ENCODE assay signal across 8 cellular contexts in genomic region chr7:98251251-98251843, GRCh38. TPM values are rescaled to one million over a fixed set of nuclear protein-coding genes. Genes with fewer than 3 reads are reported as not detected.
DNase-seq lines count a peak whose midpoint lies in the region; ATAC-seq and TF ChIP-seq lines count a peak whose summit lies in the region.

No MANE protein-coding gene starts in this region.

- CTCF ChIA-PET in AG04449 (lab: Yijun Ruan, JAX): interaction anchor here (2.5 kb wide), 1 partner anchor 10 kb away, joined by 14 read pairs; no protein-coding TSS in a partner anchor

- H3K27ac ChIP-seq in right cardiac atrium (ENCODE audit: low read length) (peak overlapping the region; percentile 36), skeletal muscle tissue (ENCODE audit: low read depth, low read length) (peak overlapping the region; percentile 75)

- H3K9ac ChIP-seq in skeletal muscle tissue (ENCODE audit: low read depth in 1 of 3, low read length in 3 of 3): peak overlapping the region; percentile 87 to 89 (median 89)

- WGBS in right cardiac atrium: 13% methylated on average over 15 of the region's 15 CpGs

- H3K9me3 Mint-ChIP-seq in activated naive CD8-positive, alpha-beta T cell treated with anti-CD3 and anti-CD28 coated beads, Interleukin-2, amount 50 U/mL, for 24 hours: no peaks in the 10 kb centered on the region

- POLR2A ChIA-PET in AG04449 (lab: Yijun Ruan, JAX): no interaction called here

- peaks cover 11% of the 10 kb centered on the region for H3K36me3 Mint-ChIP-seq in activated naive CD8-positive, alpha-beta T cell treated with anti-CD3 and anti-CD28 coated beads, Interleukin-2, amount 50 U/mL, for 24 hours (ENCODE audit: low read depth)

- peak overlapping the region; percentile 96 for H3K4me3 Mint-ChIP-seq in activated naive CD8-positive, alpha-beta T cell treated with anti-CD3 and anti-CD28 coated beads, Interleukin-2, amount 50 U/mL, for 24 hours

- H3K27ac Mint-ChIP-seq in activated naive CD8-positive, alpha-beta T cell treated with anti-CD3 and anti-CD28 coated beads, Interleukin-2, amount 50 U/mL, for 24 hours: peak overlapping the region; percentile 93

- TF ChIP-seq CTCF in AG04449 (IDR thresholded peaks at IDR 0.05; ENCODE audit: insufficient read depth, low read length, missing control alignments): no peak

- peaks cover 54% of the 10 kb centered on the region for H3K4me1 Mint-ChIP-seq in activated naive CD8-positive, alpha-beta T cell treated with anti-CD3 and anti-CD28 coated beads, Interleukin-2, amount 50 U/mL, for 24 hours

- ATAC-seq in GM18907 (IDR thresholded peaks at IDR 0.05; ENCODE audit: unreplicated experiment) (peak; percentile 31), HG03159 (IDR thresholded peaks at IDR 0.05; ENCODE audit: unreplicated experiment) (peak; percentile 25), right cardiac atrium (peak; percentile 9 to 30)
- peak; percentile 31 for ATAC-seq in activated naive CD8-positive, alpha-beta T cell treated with anti-CD3 and anti-CD28 coated beads, Interleukin-2, amount 50 U/mL, for 24 hours

- H3K27me3 ChIP-seq in right cardiac atrium (ENCODE audit: control insufficient read depth, insufficient read depth): no peaks in the 10 kb centered on the region
- H3K27me3 ChIP-seq in skeletal muscle tissue (ENCODE audit: control insufficient read depth in 3 of 3, insufficient read depth in 3 of 3, low read length in 3 of 3): no peaks in the 10 kb centered on the region

- H3K4me3 ChIP-seq in AG04449 (ENCODE audit: low read depth, low read length) (peak overlapping the region; percentile 96), right cardiac atrium (ENCODE audit: low read length) (peak overlapping the region; percentile 57), skeletal muscle tissue (ENCODE audit: low read length in 3 of 3) (peak overlapping the region; percentile 90 to 92 (median 91))

- intact Hi-C loops in right cardiac atrium (cut with DNase I): no loop called here

- H3K9me3 ChIP-seq in right cardiac atrium (ENCODE audit: control insufficient read depth, low read length): no peaks in the 10 kb centered on the region
- no peaks in the 10 kb centered on the region for H3K9me3 ChIP-seq in skeletal muscle tissue (ENCODE audit: control insufficient read depth in 3 of 3, low read length in 3 of 3)

- H3K4me1 ChIP-seq in right cardiac atrium (ENCODE audit: control insufficient read depth, insufficient read depth, low read length) (no peaks in the 10 kb centered on the region), skeletal muscle tissue (ENCODE audit: control insufficient read depth in 3 of 3, insufficient read depth in 3 of 3, low read length in 3 of 3) (peaks cover 21 to 30% (median 23%) of the 10 kb centered on the region in 3 donors)

- peaks cover 0 to 4% (median 2%) of the 10 kb centered on the region in 3 donors for H3K36me3 ChIP-seq in skeletal muscle tissue (ENCODE audit: control insufficient read depth in 3 of 3, insufficient read depth in 3 of 3, low read length in 3 of 3)

- H3K27me3 Mint-ChIP-seq in activated naive CD8-positive, alpha-beta T cell treated with anti-CD3 and anti-CD28 coated beads, Interleukin-2, amount 50 U/mL, for 24 hours: no peaks in the 10 kb centered on the region

- no peak for DNase-seq in AG04449 (ENCODE audit: low read depth, low spot score)
- DNase-seq in RKO (ENCODE audit: low spot score): peak; percentile 36
- peak; percentile 32 for DNase-seq in activated naive CD8-positive, alpha-beta T cell treated with anti-CD3 and anti-CD28 coated beads, Interleukin-2, amount 50 U/mL, for 24 hours
- DNase-seq in right cardiac atrium: peak in 2 of 3 donors; percentile 63 to 73
- no peak for DNase-seq in NCI-H1092 treated with DMSO at 0.1 percent for 48 hours (lab: John Stamatoyannopoulos, UW)

RNA-seq across cellular contexts. Expression of gene TECPR1, which starts 0.7 kb away (rescaled TPM):
- total RNA-seq in right cardiac atrium: 10 to 100 TPM; 20.9 to 25.5 (median 25.1) TPM
- 10.5 TPM for polyA plus RNA-seq in right cardiac atrium
- 15.1 TPM for total RNA-seq in skeletal muscle tissue

RNA-seq across cellular contexts. Expression of gene BRI3, which starts 30.1 kb away (rescaled TPM):
- total RNA-seq in right cardiac atrium (100 to 1,000 TPM; 156 to 203 (median 187) TPM), skeletal muscle tissue (34.4 TPM)
- 209 TPM for polyA plus RNA-seq in right cardiac atrium

RNA-seq across cellular contexts. Expression of gene BHLHA15, which starts 40.1 kb away (rescaled TPM):
- under 1 TPM in 2 of 4 donors, not detected in 2; 0.53 to 0.57 TPM for total RNA-seq in right cardiac atrium
- polyA plus RNA-seq in right cardiac atrium: not detected
- total RNA-seq in skeletal muscle tissue: not detected

Comparison
In these comparisons a context has a peak if more than half of its experiments do, and no peak if none do; other contexts are left out.
1. DNase-seq: peak in RKO (single experiment), activated naive CD8-positive, alpha-beta T cell treated with anti-CD3 and anti-CD28 coated beads, Interleukin-2, amount 50 U/mL, for 24 hours (single experiment) and right cardiac atrium (2 of 3); none in AG04449 (single experiment) and NCI-H1092 treated with DMSO at 0.1 percent for 48 hours (single experiment).
2. Peak in every context shown above with its lines, with median percentiles within 50 percentile points of each other: H3K4me3 ChIP-seq and ATAC-seq.